In the genomic region with DNA sequence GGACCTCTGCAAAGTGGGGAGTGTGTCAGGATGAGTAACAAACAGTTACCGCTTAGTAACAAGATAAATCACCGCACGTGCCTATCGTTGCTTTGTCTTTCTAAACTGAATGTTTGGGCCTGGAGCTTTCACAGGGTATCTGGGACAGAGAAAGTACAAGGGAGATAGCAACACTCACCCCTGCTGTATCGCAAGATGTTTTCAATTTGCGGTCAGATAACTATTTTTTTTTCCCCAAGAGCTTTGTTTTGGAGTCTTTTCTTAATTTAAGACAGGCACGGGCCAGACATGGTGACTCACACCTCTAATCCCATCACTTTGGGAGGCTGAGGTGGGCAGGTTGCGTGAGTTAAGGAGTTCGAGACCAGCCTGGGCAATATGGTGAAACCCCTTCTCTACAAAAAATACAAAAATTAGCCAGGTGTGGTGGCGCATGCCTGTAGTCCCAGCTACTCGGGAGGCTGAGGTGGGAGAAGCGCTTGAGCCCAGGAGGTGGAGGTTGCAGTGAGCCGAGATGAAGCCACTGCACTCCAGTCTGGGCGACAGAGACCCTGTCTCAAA, we compare ENCODE assay signal across 16 cellular contexts.
DNase-seq lines count a peak whose midpoint lies in the region; ATAC-seq and TF ChIP-seq lines count a peak whose summit lies in the region.
"Had no signal": no experiment of that assay in that cellular context is flagged by ENCODE, and none has a peak within 500 bp of the region (broad histone marks: within the 10 kb centered on the region; RNA-seq: fewer than 3 reads in every experiment).

No MANE protein-coding gene starts in this region.

- intact Hi-C loops in left ventricle myocardium superior (cut with micrococcal nuclease): no loop called here

- H3K4me2 ChIP-seq in neural progenitor cell: no peak overlapping the region

- H3K27me3 Mint-ChIP-seq in neural progenitor cell (ENCODE audit: insufficient read depth, low read depth): peaks cover 3% of the 10 kb centered on the region

- H3F3A ChIP-seq in neural progenitor cell (ENCODE audit: low read depth): no peaks in the 10 kb centered on the region

- H3K4me1 Mint-ChIP-seq in neural progenitor cell: peaks cover 7% of the 10 kb centered on the region
- H3K4me1 Mint-ChIP-seq: B cell had no signal

- peaks cover 0 to 4% of the 10 kb centered on the region in 2 donors for H3K4me1 ChIP-seq in right atrium auricular region
- no peaks in the 10 kb centered on the region for H3K4me1 ChIP-seq in neural progenitor cell

- TF ChIP-seq CTCF in right atrium auricular region (IDR thresholded peaks at IDR 0.05): no peak
- no peak for TF ChIP-seq CTCF in fibroblast of the aortic adventitia (IDR thresholded peaks at IDR 0.05; ENCODE audit: insufficient read depth, low read length)
- TF ChIP-seq CTCF in neural progenitor cell (IDR thresholded peaks at IDR 0.05): no peak

- DNase-seq in right atrium auricular region (ENCODE audit: low spot score) (no peak), left ventricle myocardium superior (no peak), T1000 (lab: John Stamatoyannopoulos, UW) (peak; percentile 6), fibroblast of the aortic adventitia (ENCODE audit: low read depth) (peak; percentile 2), neural progenitor cell (ENCODE audit: low spot score) (no peak), NCI-H1930 (lab: John Stamatoyannopoulos, UW) (no peak), NCI-H1092 treated with DMSO at 0.1 percent for 48 hours (lab: John Stamatoyannopoulos, UW) (no peak)
- DNase-seq: C1 segment of cervical spinal cord; Calu3; CD4-positive, alpha-beta T cell; DMS 273 treated with DMSO at 0.1 percent for 48 hours had no signal

- H3K9me3 Mint-ChIP-seq in neural progenitor cell: no peaks in the 10 kb centered on the region
- H3K9me3 Mint-ChIP-seq: CD4-positive, alpha-beta T cell had no signal

- H3K4me3 Mint-ChIP-seq in neural progenitor cell: no peak overlapping the region
- H3K4me3 Mint-ChIP-seq: B cell; CD4-positive, alpha-beta T cell had no signal

- H3K27me3 ChIP-seq in right atrium auricular region: no peaks in the 10 kb centered on the region
- no peaks in the 10 kb centered on the region for H3K27me3 ChIP-seq in neural progenitor cell

- H3K36me3 ChIP-seq in right atrium auricular region (no peaks in the 10 kb centered on the region), neural progenitor cell (no peaks in the 10 kb centered on the region)

- H2AFZ ChIP-seq in neural progenitor cell (replicated peaks): no peak overlapping the region

- peaks cover 29% of the 10 kb centered on the region for H3K36me3 Mint-ChIP-seq in neural progenitor cell

- ATAC-seq in left ventricle myocardium superior: no peak
- no peak for ATAC-seq in GM21528 (IDR thresholded peaks at IDR 0.05; ENCODE audit: low FRiP score, unreplicated experiment)
- ATAC-seq: GM12878, HCT116 had no signal

- H3K9ac ChIP-seq in neural progenitor cell: no peak overlapping the region

- H3K4me3 ChIP-seq in right atrium auricular region (no peak overlapping the region), fibroblast of the aortic adventitia (ENCODE audit: low read depth, low read length) (no peak overlapping the region), neural progenitor cell (no peak overlapping the region)
- H3K4me3 ChIP-seq: GM12878 had no signal

- H4K20me1 ChIP-seq in neural progenitor cell (ENCODE audit: low read depth): peaks cover 10% of the 10 kb centered on the region

- H3K9me3 ChIP-seq in right atrium auricular region (no peaks in the 10 kb centered on the region), neural progenitor cell (ENCODE audit: low read depth) (no peaks in the 10 kb centered on the region)

- H3K27ac ChIP-seq in right atrium auricular region: peak overlapping the region; percentile 55 to 63
- H3K27ac ChIP-seq in neural progenitor cell: no peak overlapping the region
- H3K27ac ChIP-seq: 22Rv1 had no signal

- no peaks in the 10 kb centered on the region for H3K79me2 ChIP-seq in neural progenitor cell (ENCODE audit: low read depth)

- peak overlapping the region; percentile 15 for H3K27ac Mint-ChIP-seq in neural progenitor cell
- H3K27ac Mint-ChIP-seq: B cell; CD4-positive, alpha-beta T cell had no signal

Comparison
In these comparisons a context has a peak if more than half of its experiments do, and no peak if none do; other contexts are left out.
1. DNase-seq: peak in T1000 (single experiment) and fibroblast of the aortic adventitia (single experiment); none in right atrium auricular region (single experiment), left ventricle myocardium superior (single experiment), neural progenitor cell (single experiment), NCI-H1930 (0 of 2) and NCI-H1092 treated with DMSO at 0.1 percent for 48 hours (single experiment).